8 cellular contexts compared by ENCODE assay signal in the genomic region with DNA sequence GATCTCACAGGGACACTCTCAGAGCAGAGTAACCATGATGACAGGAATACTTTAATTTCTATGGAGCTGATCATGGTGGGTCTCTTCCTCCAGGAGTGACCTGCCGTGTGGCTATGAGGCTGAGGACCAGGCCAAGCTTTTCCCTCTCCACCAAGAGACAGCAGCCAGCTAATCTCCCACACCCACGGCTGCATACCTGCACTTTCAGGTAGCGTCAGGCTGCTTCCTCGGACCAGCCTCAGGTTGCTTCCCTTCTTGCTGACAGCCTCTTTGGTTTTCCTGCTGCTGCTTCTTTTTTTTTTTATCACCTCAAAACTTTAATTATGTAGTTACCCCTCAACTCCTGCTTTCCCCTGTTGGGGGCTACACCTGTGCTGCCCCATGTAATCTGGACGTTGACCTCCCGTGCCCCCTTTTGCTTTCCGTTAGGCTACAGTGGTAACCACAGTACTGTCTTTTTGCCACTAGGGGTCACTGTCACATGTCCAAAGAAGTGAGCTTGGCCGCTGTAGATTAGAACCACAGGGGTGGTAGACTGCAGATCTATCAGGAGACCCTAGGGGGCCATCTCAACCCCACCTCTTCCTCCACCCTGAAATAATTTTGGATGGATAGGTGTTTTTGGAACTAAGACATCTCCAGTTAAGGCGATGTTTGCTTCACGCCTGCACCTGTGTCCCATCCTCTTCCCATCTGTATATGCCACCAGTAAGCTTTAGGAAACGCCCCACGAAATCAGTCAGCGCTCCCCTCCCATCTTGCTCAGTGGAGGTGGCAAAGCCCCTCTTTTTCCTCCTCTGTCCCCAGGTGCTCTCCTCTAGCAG. TPM values are rescaled to one million over a fixed set of nuclear protein-coding genes. Genes with fewer than 3 reads are reported as not detected.
A peak's percentile ranks its signal among the peaks of the same experiment; 100 is the strongest.
DNase-seq lines count a peak whose midpoint lies in the region; ATAC-seq and TF ChIP-seq lines count a peak whose summit lies in the region.

No MANE protein-coding gene starts in this region.

- H3K27ac Mint-ChIP-seq in naive thymus-derived CD8-positive, alpha-beta T cell = peak overlapping the region in 1 of 10 donors; percentile 80

- H3K4me3 ChIP-seq in Jurkat, Clone E6-1 (ENCODE audit: low read length) = no peak overlapping the region
- peak overlapping the region; percentile 35 for H3K4me3 ChIP-seq in OCI-LY3 (ENCODE audit: low read length)

- DNase-seq in Daoy (ENCODE audit: low read depth) = peak; percentile 73
- DNase-seq in Jurkat, Clone E6-1 (ENCODE audit: low read depth, low spot score) = peak; percentile 84
- peak; percentile 72 for DNase-seq in activated CD8-positive, alpha-beta memory T cell treated with anti-CD3 and anti-CD28 coated beads, Interleukin-2, amount 50 U/mL, for 48 hours
- DNase-seq in naive thymus-derived CD8-positive, alpha-beta T cell = peak; percentile 22 to 88 (median 72)
- DNase-seq in stimulated activated naive CD8-positive, alpha-beta T cell treated with anti-CD3 and anti-CD28 coated beads, Interleukin-15, Interleukin-2, amounts not matched to agents 100 U/mL and 50 U/mL, for 24 hours = peak; percentile 73

- no peaks in the 10 kb centered on the region for H3K36me3 ChIP-seq in OCI-LY3 (replicated peaks; ENCODE audit: low read depth, low read length)

- H3K4me1 ChIP-seq in OCI-LY3 (ENCODE audit: low read length) = peaks cover 4% of the 10 kb centered on the region; the same call in 1 of the 2 replicates

- H3K27me3 ChIP-seq in OCI-LY3 (ENCODE audit: low read depth, low read length) = peaks cover 25% of the 10 kb centered on the region

- H3K9me3 ChIP-seq in OCI-LY3 (ENCODE audit: insufficient read depth, low read length) = no peaks in the 10 kb centered on the region

- no peak overlapping the region for H3K4me3 Mint-ChIP-seq in naive thymus-derived CD8-positive, alpha-beta T cell

- peaks cover 0 to 2% (median 0%) of the 10 kb centered on the region in 3 donors for H3K36me3 Mint-ChIP-seq in naive thymus-derived CD8-positive, alpha-beta T cell

- H2AFZ ChIP-seq in OCI-LY3 (ENCODE audit: low read depth, low read length) = peak overlapping the region; percentile 56

- H3K9me3 Mint-ChIP-seq in naive thymus-derived CD8-positive, alpha-beta T cell = no peaks in the 10 kb centered on the region

- peak; percentile 91 for ATAC-seq in GM21717 (IDR thresholded peaks at IDR 0.05; ENCODE audit: unreplicated experiment)
- ATAC-seq in esophagus mucosa = peak; percentile 87
- peak; percentile 100 for ATAC-seq in naive thymus-derived CD8-positive, alpha-beta T cell
- peak; percentile 98 for ATAC-seq in stimulated activated naive CD8-positive, alpha-beta T cell treated with anti-CD3 and anti-CD28 coated beads, Interleukin-15, Interleukin-2, amounts not matched to agents 100 U/mL and 50 U/mL, for 24 hours

- no peak overlapping the region for H3K9ac ChIP-seq in OCI-LY3 (ENCODE audit: low read length)

- POLR2A ChIA-PET in naive thymus-derived CD8-positive, alpha-beta T cell (lab: Charles Lee) = interaction anchor here (0.6 to 2.5 kb wide), 6 partner anchors 38 to 176 kb away, joined by 3 to 11 read pairs (median 5); a partner anchor contains a TSS

- H3K27ac ChIP-seq in OCI-LY3 (ENCODE audit: low read length) = no peak overlapping the region

- H3K27me3 Mint-ChIP-seq in naive thymus-derived CD8-positive, alpha-beta T cell = peaks cover 0 to 16% (median 0%) of the 10 kb centered on the region in 5 donors

- no peaks in the 10 kb centered on the region for H3K79me2 ChIP-seq in OCI-LY3 (ENCODE audit: low read length)

- peaks cover 3 to 8% (median 5%) of the 10 kb centered on the region in 4 donors for H3K4me1 Mint-ChIP-seq in naive thymus-derived CD8-positive, alpha-beta T cell

- peak; percentile 96 for TF ChIP-seq CTCF in OCI-LY3 (IDR thresholded peaks at IDR 0.05; ENCODE audit: low read depth, low read length)

- H4K20me1 ChIP-seq in OCI-LY3 (ENCODE audit: insufficient read depth, low read length) = no peaks in the 10 kb centered on the region

- H3K4me2 ChIP-seq in OCI-LY3 (ENCODE audit: low read length) = peak overlapping the region; percentile 64

RNA-seq across cellular contexts. Expression of a gene that starts 7.8 kb away (rescaled TPM):
- 35.2 and 44.9 TPM in 2 replicates for total RNA-seq in Daoy (2014; rRNA removed; shearing (Covaris generic))
- polyA plus RNA-seq in Jurkat, Clone E6-1 (2012; ENCODE audit: insufficient read depth, insufficient read length) = 10.1 TPM
- total RNA-seq in esophagus mucosa = 35.8 TPM
- total RNA-seq in naive thymus-derived CD8-positive, alpha-beta T cell = 10 to 100 TPM; 23.4 to 24.8 TPM
- 10 to 100 TPM; 10.9 to 24.6 (median 22.7) TPM for polyA plus RNA-seq in naive thymus-derived CD8-positive, alpha-beta T cell

RNA-seq across cellular contexts. Expression of a gene that starts 21.4 kb away (rescaled TPM):
- 12.3 and 12.7 TPM in 2 replicates for total RNA-seq in Daoy (2014; rRNA removed; shearing (Covaris generic))
- not detected for polyA plus RNA-seq in Jurkat, Clone E6-1 (2012; ENCODE audit: insufficient read depth, insufficient read length)
- total RNA-seq in esophagus mucosa = 4.1 TPM
- total RNA-seq in naive thymus-derived CD8-positive, alpha-beta T cell = 10 to 100 TPM; 36.2 to 36.3 TPM
- 1 to 10 TPM; 4.9 to 9.4 (median 7.7) TPM for polyA plus RNA-seq in naive thymus-derived CD8-positive, alpha-beta T cell

RNA-seq across cellular contexts. Expression of a gene that starts 28.0 kb away (rescaled TPM):
- 0.95 and 5.6 TPM in 2 replicates for total RNA-seq in Daoy (2014; rRNA removed; shearing (Covaris generic))
- polyA plus RNA-seq in Jurkat, Clone E6-1 (2012; ENCODE audit: insufficient read depth, insufficient read length) = 3.3 TPM
- total RNA-seq in esophagus mucosa = 1.5 TPM
- total RNA-seq in naive thymus-derived CD8-positive, alpha-beta T cell = under 1 TPM; 0.27 to 0.55 TPM
- polyA plus RNA-seq in naive thymus-derived CD8-positive, alpha-beta T cell = not detected

RNA-seq across cellular contexts. Expression of a gene that starts 33.4 kb away (rescaled TPM):
- total RNA-seq in Daoy (2014; rRNA removed; shearing (Covaris generic)) = 0.69 and 1.0 TPM in 2 replicates
- polyA plus RNA-seq in Jurkat, Clone E6-1 (2012; ENCODE audit: insufficient read depth, insufficient read length) = 5.4 TPM
- 0.16 TPM for total RNA-seq in esophagus mucosa
- 1 to 10 TPM; 1.5 to 2.3 TPM for total RNA-seq in naive thymus-derived CD8-positive, alpha-beta T cell
- polyA plus RNA-seq in naive thymus-derived CD8-positive, alpha-beta T cell = under 1 TPM in 2 of 3 donors, not detected in 1; 0.17 to 0.20 TPM

RNA-seq across cellular contexts. Expression of a gene that starts 36.2 kb away (rescaled TPM):
- 108 and 118 TPM in 2 replicates for total RNA-seq in Daoy (2014; rRNA removed; shearing (Covaris generic))
- polyA plus RNA-seq in Jurkat, Clone E6-1 (2012; ENCODE audit: insufficient read depth, insufficient read length) = 171 TPM
- total RNA-seq in esophagus mucosa = 105 TPM
- total RNA-seq in naive thymus-derived CD8-positive, alpha-beta T cell = 10 to 100 TPM; 69.0 to 70.5 TPM
- 10 to 100 TPM; 60.6 to 67.8 (median 67.7) TPM for polyA plus RNA-seq in naive thymus-derived CD8-positive, alpha-beta T cell
